In genomic region chr2:181790716-181791649, GRCh38 we compare ENCODE assay signal across 1 cellular context.
TF ChIP-seq lines count a peak whose summit lies in the region.

No MANE protein-coding gene starts in this region.

TF ChIP-seq in HepG2, 621 proteins besides CTCF, POLR2A, EP300 and RAD21 (continued from another document and continues in another):
- TF ChIP-seq ZBTB49 (CRISPR knock-in tag; IDR thresholded peaks at IDR 0.05; ENCODE audit: borderline replicate concordance), result no peak
- no peak for TF ChIP-seq YY1 (IDR thresholded peaks at IDR 0.05; ENCODE audit: insufficient read depth, insufficient replicate concordance, low read depth, low read length)
- TF ChIP-seq SIN3B (IDR thresholded peaks at IDR 0.05; ENCODE audit: low read length), result 0 out of 2 replicates have a peak, but pooled peaks have one; percentile 17
- no peak for TF ChIP-seq ZNF24 (IDR thresholded peaks at IDR 0.05)
- TF ChIP-seq XRCC5 (optimal IDR thresholded peaks at IDR 0.05; ENCODE audit: low read length), result no peak
- TF ChIP-seq XBP1 (CRISPR knock-in tag; IDR thresholded peaks at IDR 0.05), result no peak
- no peak for TF ChIP-seq SRF (IDR thresholded peaks at IDR 0.05; ENCODE audit: low read depth, low read length)
- no peak for TF ChIP-seq ZFP37 (CRISPR knock-in tag; IDR thresholded peaks at IDR 0.05; ENCODE audit: borderline replicate concordance)
- TF ChIP-seq ZBTB44 (CRISPR knock-in tag; IDR thresholded peaks at IDR 0.05), result no peak
- TF ChIP-seq KMT2B (CRISPR knock-in tag; IDR thresholded peaks at IDR 0.05), result peak; percentile 51; the same call in 1 of the 2 replicates
- no peak for TF ChIP-seq HCFC1 (IDR thresholded peaks at IDR 0.05; ENCODE audit: low read depth, low read length)
- TF ChIP-seq ZBTB7A (CRISPR knock-in tag; IDR thresholded peaks at IDR 0.05), result peak; percentile 51; the same call in 1 of the 2 replicates
- no peak; the same call in 1 of the 2 replicates for TF ChIP-seq FOSL1 (CRISPR knock-in tag; IDR thresholded peaks at IDR 0.05; ENCODE audit: borderline replicate concordance)
- TF ChIP-seq ZNF652 (CRISPR knock-in tag; IDR thresholded peaks at IDR 0.05; ENCODE audit: borderline replicate concordance, low read depth), result no peak
- no peak for TF ChIP-seq FOXM1 (CRISPR knock-in tag; IDR thresholded peaks at IDR 0.05)
- no peak for TF ChIP-seq ATF3 (CRISPR knock-in tag; IDR thresholded peaks at IDR 0.05)
- TF ChIP-seq PHF5A (CRISPR knock-in tag; IDR thresholded peaks at IDR 0.05; ENCODE audit: low read depth, unreplicated experiment), result no peak
- TF ChIP-seq KLF16 (CRISPR knock-in tag; IDR thresholded peaks at IDR 0.05), result no peak
- TF ChIP-seq TEF (CRISPR knock-in tag; IDR thresholded peaks at IDR 0.05), result no peak
- 0 out of 2 replicates have a peak, but pooled peaks have one; percentile 21 for TF ChIP-seq ZNF264 (CRISPR knock-in tag; IDR thresholded peaks at IDR 0.05)
- no peak for TF ChIP-seq ZNF687 (CRISPR knock-in tag; IDR thresholded peaks at IDR 0.05)
- TF ChIP-seq REPIN1 (CRISPR knock-in tag; IDR thresholded peaks at IDR 0.05; ENCODE audit: borderline replicate concordance, low read depth), result peak; percentile 56
- TF ChIP-seq EEA1 (CRISPR knock-in tag; IDR thresholded peaks at IDR 0.05; ENCODE audit: borderline replicate concordance), result no peak
- no peak for TF ChIP-seq THYN1 (CRISPR knock-in tag; IDR thresholded peaks at IDR 0.05; ENCODE audit: borderline replicate concordance, low read depth)
- no peak for TF ChIP-seq ZNF598 (CRISPR knock-in tag; IDR thresholded peaks at IDR 0.05; ENCODE audit: borderline replicate concordance)
- peak; percentile 22; the same call in 1 of the 2 replicates for TF ChIP-seq ZNF574 (CRISPR knock-in tag; IDR thresholded peaks at IDR 0.05)
- no peak for TF ChIP-seq ZNF761 (CRISPR knock-in tag; conservative IDR thresholded peaks at IDR 0.05)
- no peak for TF ChIP-seq ESRRA (CRISPR knock-in tag; IDR thresholded peaks at IDR 0.05; ENCODE audit: low read depth)
- TF ChIP-seq ZNF724P (CRISPR knock-in tag; IDR thresholded peaks at IDR 0.05; ENCODE audit: borderline replicate concordance), result no peak
- TF ChIP-seq SNAPC5 (CRISPR knock-in tag; IDR thresholded peaks at IDR 0.05; ENCODE audit: borderline replicate concordance), result no peak
- no peak for TF ChIP-seq ZNF619 (CRISPR knock-in tag; IDR thresholded peaks at IDR 0.05)
- TF ChIP-seq MLXIP (CRISPR knock-in tag; IDR thresholded peaks at IDR 0.05; ENCODE audit: borderline replicate concordance), result no peak
- no peak for TF ChIP-seq TFDP2 (CRISPR knock-in tag; IDR thresholded peaks at IDR 0.05)
- no peak for TF ChIP-seq ZBTB4 (CRISPR knock-in tag; IDR thresholded peaks at IDR 0.05; ENCODE audit: borderline replicate concordance)
- no peak for TF ChIP-seq ZNF17 (CRISPR knock-in tag; IDR thresholded peaks at IDR 0.05)
- TF ChIP-seq NR2F6 (IDR thresholded peaks at IDR 0.05), result peak; percentile 87
- peak; percentile 88 for TF ChIP-seq NR2F6 (CRISPR knock-in tag; IDR thresholded peaks at IDR 0.05)
- TF ChIP-seq SMARCC2 (IDR thresholded peaks at IDR 0.05), result no peak
- TF ChIP-seq E2F1 (CRISPR knock-in tag; IDR thresholded peaks at IDR 0.05), result no peak
- TF ChIP-seq ZNF124 (CRISPR knock-in tag; IDR thresholded peaks at IDR 0.05), result no peak
- no peak for TF ChIP-seq RBM39 (IDR thresholded peaks at IDR 0.05; ENCODE audit: low read depth, low read length, poor library complexity, severe bottlenecking)
